8 cellular contexts compared by ENCODE assay signal in genomic region chr19:10380311-10381102, GRCh38. TPM values are rescaled to one million over a fixed set of nuclear protein-coding genes. Genes with fewer than 3 reads are reported as not detected.
DNase-seq lines count a peak whose midpoint lies in the region; ATAC-seq lines count a peak whose summit lies in the region.

Gene TYK2, minus strand, starts transcription at chr19:10380572. Its CDS starts 2,166 bp downstream, at chr19:10378406.

- ATAC-seq in GM19372 (IDR thresholded peaks at IDR 0.05; ENCODE audit: low read depth, unreplicated experiment) = peak; percentile 93
- peak; percentile 86 for ATAC-seq in HG03558 (IDR thresholded peaks at IDR 0.05; ENCODE audit: extremely low read depth, unreplicated experiment)
- ATAC-seq in left lobe of liver = peak; percentile 97

- DNase-seq in C1 segment of cervical spinal cord (lab: John Stamatoyannopoulos, UW) (peak; percentile 81 to 99 (median 97)), NCI-H748 treated with DMSO at 0.1 percent for 48 hours (lab: John Stamatoyannopoulos, UW) (peak; percentile 94), dedifferentiated amniotic fluid mesenchymal stem cell (ENCODE audit: extremely low spot score) (peak; percentile 98), left lobe of liver (ENCODE audit: low spot score) (peak; percentile 97)
- DNase-seq in activated CD4-positive, alpha-beta T cell treated with anti-CD3 and anti-CD28 coated beads, Interleukin-2, amount 50 U/mL, for 24 hours (ENCODE audit: low read depth in 1 of 2, low spot score in 1 of 2) = peak; percentile 89 to 94
- DNase-seq in stimulated activated CD4-positive, alpha-beta T cell treated with anti-CD3 and anti-CD28 coated beads, Interleukin-2, amount 100 ng/mL, for 4 hours (ENCODE audit: low read depth) = peak; percentile 93

RNA-seq across cellular contexts. Expression of gene TYK2, which starts in this region (rescaled TPM):
- total RNA-seq in left lobe of liver = 78.8 TPM

Comparison
In these comparisons a context has a peak if more than half of its experiments do, and no peak if none do; other contexts are left out.
1. Peak in every context shown above with its lines: DNase-seq and ATAC-seq.